1 cellular context compared by ENCODE assay signal in genomic region chr21:46458315-46459023, GRCh38.
A peak's percentile ranks its signal among the peaks of the same experiment; 100 is the strongest.
TF ChIP-seq lines count a peak whose summit lies in the region.

TSS of gene DIP2A (plus strand) at chr21:46458891. CDS start at chr21:46459132, 241 bp downstream.

TF ChIP-seq in K562, 482 proteins besides CTCF, POLR2A, EP300 and RAD21 (continued from another document and continues in another):
- peak; percentile 92 for TF ChIP-seq MGA (IDR thresholded peaks at IDR 0.05)
- TF ChIP-seq GTF2B (IDR thresholded peaks at IDR 0.05; ENCODE audit: extremely low read depth, insufficient read length): no peak
- TF ChIP-seq CTBP1 (IDR thresholded peaks at IDR 0.05; ENCODE audit: borderline replicate concordance): peak; percentile 100
- no peak for TF ChIP-seq NR2F6 (CRISPR knock-in tag; IDR thresholded peaks at IDR 0.05)
- TF ChIP-seq DDX20 (tag; IDR thresholded peaks at IDR 0.05; ENCODE audit: low read depth): no peak
- peak; percentile 53; the same call in 1 of the 2 replicates for TF ChIP-seq HMGXB4 (CRISPR knock-in tag; IDR thresholded peaks at IDR 0.05)
- TF ChIP-seq NFRKB (IDR thresholded peaks at IDR 0.05; ENCODE audit: low read depth): peak; percentile 92
- no peak for TF ChIP-seq IRF9 (tag; IDR thresholded peaks at IDR 0.05)
- no peak for TF ChIP-seq HNRNPK (IDR thresholded peaks at IDR 0.05; ENCODE audit: low read depth, low read length, poor library complexity, severe bottlenecking)
- TF ChIP-seq ZNF384 (IDR thresholded peaks at IDR 0.05; ENCODE audit: low read depth, low read length): no peak
- TF ChIP-seq ZNF77 (CRISPR knock-in tag; IDR thresholded peaks at IDR 0.05): no peak
- TF ChIP-seq ZKSCAN1 (IDR thresholded peaks at IDR 0.05; ENCODE audit: low read depth, low read length): no peak
- no peak for TF ChIP-seq HMG20B (CRISPR knock-in tag; IDR thresholded peaks at IDR 0.05)
- TF ChIP-seq POLR2AphosphoS5 (IDR thresholded peaks at IDR 0.05; ENCODE audit: control insufficient read depth, insufficient read depth, low read depth, low read length): peak; percentile 92
- TF ChIP-seq ZBTB34 (CRISPR knock-in tag; IDR thresholded peaks at IDR 0.05): no peak
- no peak for TF ChIP-seq ZNF445 (CRISPR knock-in tag; IDR thresholded peaks at IDR 0.05; ENCODE audit: low read depth)
- TF ChIP-seq RFX1 (IDR thresholded peaks at IDR 0.05): no peak
- TF ChIP-seq FOXP4 (CRISPR knock-in tag; IDR thresholded peaks at IDR 0.05; ENCODE audit: borderline replicate concordance): no peak; the same call in 1 of the 2 replicates
- no peak for TF ChIP-seq HNRNPUL1 (IDR thresholded peaks at IDR 0.05; ENCODE audit: low read length)
- TF ChIP-seq RBM15 (IDR thresholded peaks at IDR 0.05; ENCODE audit: insufficient read depth, low read length): no peak
- 0 out of 2 replicates have a peak, but pooled peaks have one; percentile 7 for TF ChIP-seq RREB1 (CRISPR knock-in tag; IDR thresholded peaks at IDR 0.05)
- TF ChIP-seq ZKSCAN3 (CRISPR knock-in tag; IDR thresholded peaks at IDR 0.05): no peak
- peak; percentile 13 for TF ChIP-seq SETDB1 (IDR thresholded peaks at IDR 0.05; ENCODE audit: low read length)
- peak; percentile 93 for TF ChIP-seq RB1 (IDR thresholded peaks at IDR 0.05; ENCODE audit: low read depth)
- TF ChIP-seq ZNF239 (CRISPR knock-in tag; IDR thresholded peaks at IDR 0.05): no peak
- TF ChIP-seq MAZ (CRISPR knock-in tag; conservative IDR thresholded peaks at IDR 0.05 in 1 of 2, IDR thresholded peaks at IDR 0.05 in 1 of 2): peak; percentile 89 to 97
- TF ChIP-seq HDAC1 (IDR thresholded peaks at IDR 0.05): peak in 1 of 2 experiments; percentile 87; a peak in 2 of 4 replicates
- TF ChIP-seq TSC22D4 (tag; IDR thresholded peaks at IDR 0.05): no peak
- peak; percentile 69; the same call in 1 of the 2 replicates for TF ChIP-seq HMBOX1 (IDR thresholded peaks at IDR 0.05)
- no peak for TF ChIP-seq ZNF75A (CRISPR knock-in tag; IDR thresholded peaks at IDR 0.05)
- no peak for TF ChIP-seq MTA1 (IDR thresholded peaks at IDR 0.05; ENCODE audit: borderline replicate concordance)
